Comparison of ENCODE assay signal across 9 cellular contexts in genomic region chr15:95247068-95247984, GRCh38.
DNase-seq lines count a peak whose midpoint lies in the region; ATAC-seq, FAIRE-seq and TF ChIP-seq lines count a peak whose summit lies in the region.
"Had no signal": no experiment of that assay in that cellular context is flagged by ENCODE, and none has a peak within 500 bp of the region (broad histone marks: within the 10 kb centered on the region; RNA-seq: fewer than 3 reads in every experiment).

No MANE protein-coding gene starts in this region.

- POLR2A ChIA-PET in endothelial cell of umbilical vein (lab: Charles Lee), result interaction anchor here (1.1 kb wide), 1 partner anchor 1084 kb away, joined by 3 read pairs; the partner anchor contains the start of gene NR2F2

- H2AFZ ChIP-seq in endothelial cell of umbilical vein (ENCODE audit: low read depth, low read length), result no peak overlapping the region
- no peak overlapping the region for H2AFZ ChIP-seq in osteoblast (ENCODE audit: low read length)

- H3K4me1 ChIP-seq in endothelial cell of umbilical vein (ENCODE audit: control insufficient read depth, extremely low read depth, insufficient read depth, low read length) (peaks cover 15% of the 10 kb centered on the region), osteoblast (ENCODE audit: insufficient read depth, low read length) (no peaks in the 10 kb centered on the region), right atrium auricular region (no peaks in the 10 kb centered on the region)

- H3K36me3 ChIP-seq in endothelial cell of umbilical vein (ENCODE audit: control insufficient read depth in 2 of 2, extremely low read depth in 1 of 2, insufficient read depth in 2 of 2, low read length in 2 of 2) (no peaks in the 10 kb centered on the region), osteoblast (ENCODE audit: insufficient read depth, low read length) (no peaks in the 10 kb centered on the region), right atrium auricular region (no peaks in the 10 kb centered on the region)

- H3K79me2 ChIP-seq in endothelial cell of umbilical vein (ENCODE audit: control insufficient read depth, insufficient read depth, low read length) (no peaks in the 10 kb centered on the region), osteoblast (ENCODE audit: insufficient read depth, low read length) (no peaks in the 10 kb centered on the region)

- FAIRE-seq in endothelial cell of umbilical vein (lab: Jason Lieb, UNC), result peak; percentile 90

- dilution Hi-C loops in endothelial cell of umbilical vein (cut with MboI; ENCODE audit: extremely low pct_ligation_motif_present, low sequenced_read_pairs), result no loop called here

- H3K27me3 ChIP-seq in endothelial cell of umbilical vein (ENCODE audit: control insufficient read depth in 2 of 2, insufficient read depth in 2 of 2, low read length in 2 of 2), result no peaks in the 10 kb centered on the region
- H3K27me3 ChIP-seq in osteoblast (ENCODE audit: insufficient read depth, low read length), result no peaks in the 10 kb centered on the region
- H3K27me3 ChIP-seq in right atrium auricular region, result no peaks in the 10 kb centered on the region

- CTCF ChIA-PET in endothelial cell of umbilical vein (lab: Charles Lee), result interaction anchor here (0.7 to 1.6 kb wide), 4 partner anchors 12 to 1080 kb away, joined by 3 to 10 read pairs (median 4); no protein-coding TSS in a partner anchor

- DNase-seq in COLO829 (ENCODE audit: low spot score) (peak; percentile 94), NCI-H460 (ENCODE audit: extremely low read depth, low read depth) (peak; percentile 98), endothelial cell of umbilical vein (ENCODE audit: low read depth, low spot score) (peak; percentile 91), osteoblast (ENCODE audit: insufficient read length, low spot score, missing footprints) (peak; percentile 76), right atrium auricular region (ENCODE audit: low spot score) (no peak), NCI-H510A (lab: John Stamatoyannopoulos, UW) (no peak), medulla oblongata (ENCODE audit: extremely low spot score) (no peak)
- DNase-seq: DND-41 had no signal

- BruUV-seq in endothelial cell of umbilical vein (replicated peaks; lab: Mats Ljungman, UMichigan), result TSS peak; percentile 63

- no peaks in the 10 kb centered on the region for H3K9me1 ChIP-seq in endothelial cell of umbilical vein (replicated peaks; ENCODE audit: control insufficient read depth, extremely low read depth, insufficient read depth, low read length)

- peak overlapping the region; percentile 54 for H3K9ac ChIP-seq in endothelial cell of umbilical vein (replicated peaks; ENCODE audit: extremely low read depth, insufficient read depth, low read length)

- intact Hi-C loops in endothelial cell of umbilical vein (cut with micrococcal nuclease), result loop anchor here (1.0 to 5.0 kb wide), 3 partner anchors 160 to 640 kb away; no protein-coding TSS in a partner anchor

- H3K9me3 ChIP-seq in endothelial cell of umbilical vein (replicated peaks; ENCODE audit: control insufficient read depth, insufficient read depth, low read length) (no peaks in the 10 kb centered on the region), osteoblast (ENCODE audit: low read depth, low read length) (peaks cover 1% of the 10 kb centered on the region), right atrium auricular region (no peaks in the 10 kb centered on the region)

- no peak for TF ChIP-seq CTCF in endothelial cell of umbilical vein (IDR thresholded peaks at IDR 0.05; ENCODE audit: extremely low read depth in 1 of 2, insufficient read depth in 1 of 2, low read depth in 1 of 2, low read length in 2 of 2)
- no peak for TF ChIP-seq CTCF in osteoblast (IDR thresholded peaks at IDR 0.05; ENCODE audit: extremely low read depth, low read depth, low read length)
- TF ChIP-seq CTCF in right atrium auricular region (IDR thresholded peaks at IDR 0.05), result no peak

- H3K4me2 ChIP-seq in endothelial cell of umbilical vein (ENCODE audit: insufficient read depth, low read length) (no peak overlapping the region), osteoblast (ENCODE audit: insufficient read depth, low read length) (peak overlapping the region; percentile 63)

- no peaks in the 10 kb centered on the region for H4K20me1 ChIP-seq in endothelial cell of umbilical vein (replicated peaks; ENCODE audit: control insufficient read depth, extremely low read depth, insufficient read depth, low read length)
- no peaks in the 10 kb centered on the region for H4K20me1 ChIP-seq in osteoblast (ENCODE audit: insufficient read depth, low read length)

- peak overlapping the region; percentile 53 for H3K27ac ChIP-seq in endothelial cell of umbilical vein (ENCODE audit: insufficient read depth, low read depth, low read length)
- H3K27ac ChIP-seq in osteoblast (ENCODE audit: low read depth, low read length), result no peak overlapping the region
- no peak overlapping the region for H3K27ac ChIP-seq in right atrium auricular region

- no peak for ATAC-seq in HG03108 (IDR thresholded peaks at IDR 0.05; ENCODE audit: unreplicated experiment)

- TF ChIP-seq POLR2A in endothelial cell of umbilical vein (IDR thresholded peaks at IDR 0.05; ENCODE audit: low read depth, low read length), result peak; percentile 16

- H3K4me3 ChIP-seq in endothelial cell of umbilical vein (replicated peaks in 1 of 3; ENCODE audit: insufficient read depth in 1 of 3, low read depth in 1 of 3, low read length in 3 of 3), result no peak overlapping the region
- no peak overlapping the region for H3K4me3 ChIP-seq in osteoblast (ENCODE audit: insufficient read depth, low read length)
- H3K4me3 ChIP-seq in right atrium auricular region, result no peak overlapping the region

TF ChIP-seq in endothelial cell of umbilical vein, 7 proteins besides CTCF, POLR2A, EP300 and RAD21:
- TF ChIP-seq EZH2 (IDR thresholded peaks at IDR 0.05; ENCODE audit: borderline replicate concordance, low read depth, low read length, severe bottlenecking) (no peak), JUN (IDR thresholded peaks at IDR 0.05; ENCODE audit: borderline replicate concordance, insufficient read depth, insufficient read length, low read depth) (peak; percentile 99), GATA2 (IDR thresholded peaks at IDR 0.05; ENCODE audit: insufficient read depth, insufficient read length, low read depth, low read length) (peak; percentile 98), MAX (IDR thresholded peaks at IDR 0.05; ENCODE audit: insufficient read depth, insufficient read length) (peak; percentile 35), POLR2AphosphoS5 (IDR thresholded peaks at IDR 0.05; ENCODE audit: insufficient read depth, low read depth, low read length) (peak; percentile 86), MYC (IDR thresholded peaks at IDR 0.05; ENCODE audit: low read depth, low read length) (peak; percentile 33), FOS (IDR thresholded peaks at IDR 0.05; ENCODE audit: borderline replicate concordance, insufficient read depth, low read length) (peak; percentile 99)
TF ChIP-seq in endothelial cell of umbilical vein: peak in this region for 6.

Comparison
In these comparisons a context has a peak if more than half of its experiments do, and no peak if none do; other contexts are left out.
1. DNase-seq: peak in COLO829 (single experiment), NCI-H460 (single experiment), endothelial cell of umbilical vein (single experiment) and osteoblast (single experiment); none in right atrium auricular region (single experiment), NCI-H510A (single experiment) and medulla oblongata (single experiment).